ENCODE assay signal across 2 cellular contexts in genomic region chr7:82413237-82413636, GRCh38.
TF ChIP-seq lines count a peak whose summit lies in the region.

No MANE protein-coding gene starts in this region.

TF ChIP-seq in WTC11, 78 proteins besides CTCF, POLR2A, EP300 and RAD21 (continued from another document):
- TF ChIP-seq ZNF281 (CRISPR knock-in tag; IDR thresholded peaks at IDR 0.05) (no peak), ZNF263 (CRISPR knock-in tag; IDR thresholded peaks at IDR 0.05; ENCODE audit: low read depth) (no peak), ATF6 (CRISPR knock-in tag; IDR thresholded peaks at IDR 0.05) (no peak), NR2C2 (CRISPR knock-in tag; IDR thresholded peaks at IDR 0.05) (no peak), NFE2L1 (CRISPR knock-in tag; IDR thresholded peaks at IDR 0.05) (no peak), TCF7 (CRISPR knock-in tag; IDR thresholded peaks at IDR 0.05; ENCODE audit: low read depth) (no peak), ERG (CRISPR knock-in tag; IDR thresholded peaks at IDR 0.05) (no peak)
TF ChIP-seq in WTC11: peak in this region for 0.

TF ChIP-seq in HepG2, 621 proteins besides CTCF, POLR2A, EP300 and RAD21 (continued from another document):
- TF ChIP-seq SYNCRIP (IDR thresholded peaks at IDR 0.05; ENCODE audit: insufficient read depth, low read depth, low read length) (no peak), CENPBD1 (CRISPR knock-in tag; IDR thresholded peaks at IDR 0.05; ENCODE audit: borderline replicate concordance, low read depth) (no peak), MNT (IDR thresholded peaks at IDR 0.05) (no peak), SMC3 (IDR thresholded peaks at IDR 0.05; ENCODE audit: low read length) (no peak), ZFP37 (CRISPR knock-in tag; IDR thresholded peaks at IDR 0.05; ENCODE audit: borderline replicate concordance) (no peak), GATAD2A (CRISPR knock-in tag; IDR thresholded peaks at IDR 0.05) (no peak), ZSCAN5A (CRISPR knock-in tag; IDR thresholded peaks at IDR 0.05; ENCODE audit: borderline replicate concordance) (no peak), THAP7 (CRISPR knock-in tag; IDR thresholded peaks at IDR 0.05) (no peak), ZNF235 (CRISPR knock-in tag; IDR thresholded peaks at IDR 0.05; ENCODE audit: borderline replicate concordance) (no peak), HCFC1 (IDR thresholded peaks at IDR 0.05; ENCODE audit: low read depth, low read length) (no peak), KLF9 (CRISPR knock-in tag; IDR thresholded peaks at IDR 0.05; ENCODE audit: low read depth) (no peak), SP5 (CRISPR knock-in tag; IDR thresholded peaks at IDR 0.05; ENCODE audit: borderline replicate concordance, low read depth) (no peak), ZSCAN9 (CRISPR knock-in tag; IDR thresholded peaks at IDR 0.05; ENCODE audit: borderline replicate concordance) (no peak), DMTF1 (CRISPR knock-in tag; IDR thresholded peaks at IDR 0.05) (no peak), ZNF20 (CRISPR knock-in tag; IDR thresholded peaks at IDR 0.05) (no peak)
